ENCODE assay signal across 1 cellular context in the genomic region with DNA sequence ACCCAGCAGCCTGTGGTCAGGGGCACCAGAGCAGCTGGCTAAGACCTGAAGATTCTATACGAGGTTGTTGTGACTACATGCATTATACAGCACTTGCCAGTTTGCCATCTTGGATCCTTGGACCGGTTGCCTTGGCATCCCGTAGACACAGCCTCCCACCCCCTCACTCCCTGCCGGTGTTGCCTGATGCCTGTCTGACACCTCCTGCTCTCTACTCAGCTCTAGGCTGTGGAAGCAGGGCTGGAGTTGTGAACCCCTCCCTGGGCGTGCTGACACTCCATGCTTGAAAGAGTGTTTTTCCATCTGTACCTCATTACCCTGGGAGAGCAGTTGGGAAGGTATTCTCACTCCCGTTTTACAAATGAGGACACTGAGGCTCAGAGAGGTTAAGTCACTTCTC.
TF ChIP-seq lines count a peak whose summit lies in the region.

No MANE protein-coding gene starts in this region.

TF ChIP-seq in GM23338, 12 proteins besides CTCF, POLR2A, EP300 and RAD21 (continued from another document):
- TF ChIP-seq, protein P1, sequence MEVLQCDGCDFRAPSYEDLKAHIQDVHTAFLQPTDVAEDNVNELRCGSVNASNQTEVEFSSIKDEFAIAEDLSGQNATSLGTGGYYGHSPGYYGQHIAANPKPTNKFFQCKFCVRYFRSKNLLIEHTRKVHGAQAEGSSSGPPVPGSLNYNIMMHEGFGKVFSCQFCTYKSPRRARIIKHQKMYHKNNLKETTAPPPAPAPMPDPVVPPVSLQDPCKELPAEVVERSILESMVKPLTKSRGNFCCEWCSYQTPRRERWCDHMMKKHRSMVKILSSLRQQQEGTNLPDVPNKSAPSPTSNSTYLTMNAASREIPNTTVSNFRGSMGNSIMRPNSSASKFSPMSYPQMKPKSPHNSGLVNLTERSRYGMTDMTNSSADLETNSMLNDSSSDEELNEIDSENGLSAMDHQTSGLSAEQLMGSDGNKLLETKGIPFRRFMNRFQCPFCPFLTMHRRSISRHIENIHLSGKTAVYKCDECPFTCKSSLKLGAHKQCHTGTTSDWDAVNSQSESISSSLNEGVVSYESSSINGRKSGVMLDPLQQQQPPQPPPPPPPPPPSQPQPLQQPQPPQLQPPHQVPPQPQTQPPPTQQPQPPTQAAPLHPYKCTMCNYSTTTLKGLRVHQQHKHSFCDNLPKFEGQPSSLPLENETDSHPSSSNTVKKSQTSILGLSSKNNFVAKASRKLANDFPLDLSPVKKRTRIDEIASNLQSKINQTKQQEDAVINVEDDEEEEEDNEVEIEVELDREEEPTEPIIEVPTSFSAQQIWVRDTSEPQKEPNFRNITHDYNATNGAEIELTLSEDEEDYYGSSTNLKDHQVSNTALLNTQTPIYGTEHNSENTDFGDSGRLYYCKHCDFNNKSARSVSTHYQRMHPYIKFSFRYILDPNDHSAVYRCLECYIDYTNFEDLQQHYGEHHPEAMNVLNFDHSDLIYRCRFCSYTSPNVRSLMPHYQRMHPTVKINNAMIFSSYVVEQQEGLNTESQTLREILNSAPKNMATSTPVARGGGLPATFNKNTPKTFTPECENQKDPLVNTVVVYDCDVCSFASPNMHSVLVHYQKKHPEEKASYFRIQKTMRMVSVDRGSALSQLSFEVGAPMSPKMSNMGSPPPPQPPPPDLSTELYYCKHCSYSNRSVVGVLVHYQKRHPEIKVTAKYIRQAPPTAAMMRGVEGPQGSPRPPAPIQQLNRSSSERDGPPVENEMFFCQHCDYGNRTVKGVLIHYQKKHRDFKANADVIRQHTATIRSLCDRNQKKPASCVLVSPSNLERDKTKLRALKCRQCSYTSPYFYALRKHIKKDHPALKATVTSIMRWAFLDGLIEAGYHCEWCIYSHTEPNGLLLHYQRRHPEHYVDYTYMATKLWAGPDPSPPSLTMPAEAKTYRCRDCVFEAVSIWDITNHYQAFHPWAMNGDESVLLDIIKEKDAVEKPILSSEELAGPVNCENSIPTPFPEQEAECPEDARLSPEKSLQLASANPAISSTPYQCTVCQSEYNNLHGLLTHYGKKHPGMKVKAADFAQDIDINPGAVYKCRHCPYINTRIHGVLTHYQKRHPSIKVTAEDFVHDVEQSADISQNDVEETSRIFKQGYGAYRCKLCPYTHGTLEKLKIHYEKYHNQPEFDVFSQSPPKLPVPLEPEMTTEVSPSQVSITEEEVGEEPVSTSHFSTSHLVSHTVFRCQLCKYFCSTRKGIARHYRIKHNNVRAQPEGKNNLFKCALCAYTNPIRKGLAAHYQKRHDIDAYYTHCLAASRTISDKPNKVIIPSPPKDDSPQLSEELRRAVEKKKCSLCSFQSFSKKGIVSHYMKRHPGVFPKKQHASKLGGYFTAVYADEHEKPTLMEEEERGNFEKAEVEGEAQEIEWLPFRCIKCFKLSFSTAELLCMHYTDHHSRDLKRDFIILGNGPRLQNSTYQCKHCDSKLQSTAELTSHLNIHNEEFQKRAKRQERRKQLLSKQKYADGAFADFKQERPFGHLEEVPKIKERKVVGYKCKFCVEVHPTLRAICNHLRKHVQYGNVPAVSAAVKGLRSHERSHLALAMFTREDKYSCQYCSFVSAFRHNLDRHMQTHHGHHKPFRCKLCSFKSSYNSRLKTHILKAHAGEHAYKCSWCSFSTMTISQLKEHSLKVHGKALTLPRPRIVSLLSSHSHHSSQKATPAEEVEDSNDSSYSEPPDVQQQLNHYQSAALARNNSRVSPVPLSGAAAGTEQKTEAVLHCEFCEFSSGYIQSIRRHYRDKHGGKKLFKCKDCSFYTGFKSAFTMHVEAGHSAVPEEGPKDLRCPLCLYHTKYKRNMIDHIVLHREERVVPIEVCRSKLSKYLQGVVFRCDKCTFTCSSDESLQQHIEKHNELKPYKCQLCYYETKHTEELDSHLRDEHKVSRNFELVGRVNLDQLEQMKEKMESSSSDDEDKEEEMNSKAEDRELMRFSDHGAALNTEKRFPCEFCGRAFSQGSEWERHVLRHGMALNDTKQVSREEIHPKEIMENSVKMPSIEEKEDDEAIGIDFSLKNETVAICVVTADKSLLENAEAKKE (CRISPR knock-in tag; IDR thresholded peaks at IDR 0.05) = no peak
- no peak for TF ChIP-seq POLR2AphosphoS5 (IDR thresholded peaks at IDR 0.05; ENCODE audit: low read depth)
- no peak for TF ChIP-seq ZNF114 (CRISPR knock-in tag; IDR thresholded peaks at IDR 0.05)
- TF ChIP-seq, protein P2, sequence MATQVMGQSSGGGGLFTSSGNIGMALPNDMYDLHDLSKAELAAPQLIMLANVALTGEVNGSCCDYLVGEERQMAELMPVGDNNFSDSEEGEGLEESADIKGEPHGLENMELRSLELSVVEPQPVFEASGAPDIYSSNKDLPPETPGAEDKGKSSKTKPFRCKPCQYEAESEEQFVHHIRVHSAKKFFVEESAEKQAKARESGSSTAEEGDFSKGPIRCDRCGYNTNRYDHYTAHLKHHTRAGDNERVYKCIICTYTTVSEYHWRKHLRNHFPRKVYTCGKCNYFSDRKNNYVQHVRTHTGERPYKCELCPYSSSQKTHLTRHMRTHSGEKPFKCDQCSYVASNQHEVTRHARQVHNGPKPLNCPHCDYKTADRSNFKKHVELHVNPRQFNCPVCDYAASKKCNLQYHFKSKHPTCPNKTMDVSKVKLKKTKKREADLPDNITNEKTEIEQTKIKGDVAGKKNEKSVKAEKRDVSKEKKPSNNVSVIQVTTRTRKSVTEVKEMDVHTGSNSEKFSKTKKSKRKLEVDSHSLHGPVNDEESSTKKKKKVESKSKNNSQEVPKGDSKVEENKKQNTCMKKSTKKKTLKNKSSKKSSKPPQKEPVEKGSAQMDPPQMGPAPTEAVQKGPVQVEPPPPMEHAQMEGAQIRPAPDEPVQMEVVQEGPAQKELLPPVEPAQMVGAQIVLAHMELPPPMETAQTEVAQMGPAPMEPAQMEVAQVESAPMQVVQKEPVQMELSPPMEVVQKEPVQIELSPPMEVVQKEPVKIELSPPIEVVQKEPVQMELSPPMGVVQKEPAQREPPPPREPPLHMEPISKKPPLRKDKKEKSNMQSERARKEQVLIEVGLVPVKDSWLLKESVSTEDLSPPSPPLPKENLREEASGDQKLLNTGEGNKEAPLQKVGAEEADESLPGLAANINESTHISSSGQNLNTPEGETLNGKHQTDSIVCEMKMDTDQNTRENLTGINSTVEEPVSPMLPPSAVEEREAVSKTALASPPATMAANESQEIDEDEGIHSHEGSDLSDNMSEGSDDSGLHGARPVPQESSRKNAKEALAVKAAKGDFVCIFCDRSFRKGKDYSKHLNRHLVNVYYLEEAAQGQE (IDR thresholded peaks at IDR 0.05; ENCODE audit: unreplicated experiment) = no peak
- no peak for TF ChIP-seq ZNF331 (CRISPR knock-in tag; IDR thresholded peaks at IDR 0.05; ENCODE audit: low read depth)
